Comparison of ENCODE assay signal across 22 cellular contexts in the genomic region with DNA sequence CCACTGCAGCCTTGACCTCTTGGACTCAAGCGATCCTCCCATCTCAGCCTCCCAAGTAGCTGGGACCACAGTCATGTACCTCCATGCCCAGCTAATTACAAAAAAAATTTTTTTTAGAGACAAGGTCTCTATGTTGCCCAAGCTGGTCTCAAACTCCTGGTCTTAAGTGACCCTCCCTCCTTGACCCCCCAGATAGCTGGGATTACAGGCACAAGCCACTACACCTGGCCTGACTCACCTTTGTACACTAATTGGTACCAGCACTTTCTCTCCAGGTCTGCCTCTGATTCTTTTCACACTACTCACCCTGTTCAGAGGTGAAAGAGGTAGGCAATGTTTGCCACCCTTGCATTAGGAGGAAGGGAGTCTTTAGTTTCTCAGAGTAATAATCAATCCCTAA. TPM values are rescaled to one million over a fixed set of nuclear protein-coding genes. Genes with fewer than 3 reads are reported as not detected.
DNase-seq lines count a peak whose midpoint lies in the region; ATAC-seq and TF ChIP-seq lines count a peak whose summit lies in the region.
"Had no signal": no experiment of that assay in that cellular context is flagged by ENCODE, and none has a peak within 500 bp of the region (broad histone marks: within the 10 kb centered on the region; RNA-seq: fewer than 3 reads in every experiment).

No MANE protein-coding gene starts in this region.

- WGBS in trophoblast cell (ENCODE audit: extremely low coverage, insufficient coverage, insufficient read length), result no CpG with 5 or more reads among the region's 1 CpG
- no CpG with 5 or more reads among the region's 1 CpG for WGBS in H9 (ENCODE audit: extremely low coverage, insufficient read length, low lambda C conversion rate)

- no peaks in the 10 kb centered on the region for H3K36me3 Mint-ChIP-seq in activated T-helper 17 cell treated with anti-CD3 and anti-CD28 coated beads, Interleukin-2, amount 50 U/mL, for 72 hours (ENCODE audit: low read depth)
- H3K36me3 Mint-ChIP-seq in activated T-cell treated with anti-CD3 and anti-CD28 coated beads, Interleukin-2, amount 50 U/mL, for 4 hours (ENCODE audit: insufficient read depth), result no peaks in the 10 kb centered on the region
- H3K36me3 Mint-ChIP-seq in H9 (ENCODE audit: insufficient read depth in 1 of 3, low read depth in 3 of 3), result no peaks in the 10 kb centered on the region
- H3K36me3 Mint-ChIP-seq: CD14-positive monocyte; CD4-positive, alpha-beta memory T cell; CD4-positive, CD25-positive, alpha-beta regulatory T cell; CD8-positive, alpha-beta memory T cell had no signal

- H2BK12ac ChIP-seq in trophoblast cell (ENCODE audit: low read length) (no peak overlapping the region), H9 (ENCODE audit: insufficient read length, low read depth, low read length) (no peak overlapping the region)

- no peak overlapping the region for H2BK15ac ChIP-seq in H9 (ENCODE audit: low read depth, low read length)

- H3K79me2 ChIP-seq in trophoblast cell (ENCODE audit: control insufficient read depth, insufficient read depth, low read length, poor library complexity) (peaks cover under 1% of the 10 kb centered on the region), H9 (ENCODE audit: insufficient read depth, low read length) (no peaks in the 10 kb centered on the region)

- H3K4me1 Mint-ChIP-seq in activated T-helper 17 cell treated with anti-CD3 and anti-CD28 coated beads, Interleukin-2, amount 50 U/mL, for 72 hours, result no peaks in the 10 kb centered on the region
- H3K4me1 Mint-ChIP-seq in activated T-cell treated with anti-CD3 and anti-CD28 coated beads, Interleukin-2, amount 50 U/mL, for 4 hours (ENCODE audit: low read depth), result no peaks in the 10 kb centered on the region
- peaks cover 0 to 3% of the 10 kb centered on the region in 2 experiments; a peak in 1 of 4 replicates for H3K4me1 Mint-ChIP-seq in H9
- H3K4me1 Mint-ChIP-seq: CD14-positive monocyte; CD4-positive, CD25-positive, alpha-beta regulatory T cell; CD8-positive, alpha-beta memory T cell had no signal

- no peak overlapping the region for H3K18ac ChIP-seq in trophoblast cell (ENCODE audit: low read length)
- no peak overlapping the region for H3K18ac ChIP-seq in H9 (ENCODE audit: insufficient read length, low read depth, low read length)

- no peaks in the 10 kb centered on the region for H3K4me1 ChIP-seq in RWPE2 (ENCODE audit: insufficient read depth, poor library complexity, severe bottlenecking)
- H3K4me1 ChIP-seq in trophoblast cell (ENCODE audit: control insufficient read depth in 1 of 2, insufficient read depth in 2 of 2, low read length in 2 of 2), result peaks cover under 1 to 6% of the 10 kb centered on the region in 2 experiments
- H3K4me1 ChIP-seq in H9 (ENCODE audit: insufficient read depth, low read length), result no peaks in the 10 kb centered on the region
- H3K4me1 ChIP-seq: BE2C, Caco-2 had no signal

- H3K36me3 ChIP-seq in RWPE2 (ENCODE audit: low read depth), result no peaks in the 10 kb centered on the region
- H3K36me3 ChIP-seq in trophoblast cell (ENCODE audit: control insufficient read depth in 1 of 2, insufficient read depth in 2 of 2, low read length in 2 of 2), result no peaks in the 10 kb centered on the region
- H3K36me3 ChIP-seq: BE2C, BLaER1 had no signal

- peaks cover under 1% of the 10 kb centered on the region for H3K79me1 ChIP-seq in trophoblast cell (ENCODE audit: low read length)
- no peaks in the 10 kb centered on the region for H3K79me1 ChIP-seq in H9 (ENCODE audit: insufficient read depth, low read depth, low read length, poor library complexity, severe bottlenecking)

- H3K27me3 ChIP-seq in RWPE2 (ENCODE audit: insufficient read depth, poor library complexity, severe bottlenecking) (no peaks in the 10 kb centered on the region), trophoblast cell (ENCODE audit: insufficient read depth, low read length) (no peaks in the 10 kb centered on the region), H9 (ENCODE audit: insufficient read depth, low read length) (no peaks in the 10 kb centered on the region)
- H3K27me3 ChIP-seq: BE2C, BLaER1 had no signal

- H3K23ac ChIP-seq in trophoblast cell (ENCODE audit: low read length) (no peak overlapping the region), H9 (ENCODE audit: insufficient read length, low read depth, low read length) (no peak overlapping the region)

- H4K91ac ChIP-seq in trophoblast cell (ENCODE audit: low read depth, low read length), result no peak overlapping the region
- no peak overlapping the region for H4K91ac ChIP-seq in H9 (ENCODE audit: insufficient read length, low read depth, low read length)

- H4K8ac ChIP-seq in trophoblast cell (ENCODE audit: low read depth, low read length) (no peak overlapping the region), H9 (replicated peaks; ENCODE audit: insufficient read length, low read depth, low read length) (no peak overlapping the region)

- H3K4me2 ChIP-seq in trophoblast cell (ENCODE audit: low read length) (no peak overlapping the region), H9 (ENCODE audit: insufficient read depth, insufficient read length, low read length) (no peak overlapping the region)
- H3K4me2 ChIP-seq: BLaER1 had no signal

- no peaks in the 10 kb centered on the region for H3K9me3 Mint-ChIP-seq in activated T-helper 17 cell treated with anti-CD3 and anti-CD28 coated beads, Interleukin-2, amount 50 U/mL, for 72 hours
- H3K9me3 Mint-ChIP-seq in activated T-cell treated with anti-CD3 and anti-CD28 coated beads, Interleukin-2, amount 50 U/mL, for 4 hours, result no peaks in the 10 kb centered on the region
- H3K9me3 Mint-ChIP-seq in H9, result peaks cover 7 to 11% of the 10 kb centered on the region in 2 experiments; a peak in 4 of 5 replicates
- H3K9me3 Mint-ChIP-seq: CD4-positive, alpha-beta memory T cell; CD4-positive, CD25-positive, alpha-beta regulatory T cell; CD8-positive, alpha-beta memory T cell had no signal

- peak overlapping the region; percentile 36 for H3K27ac Mint-ChIP-seq in activated T-helper 17 cell treated with anti-CD3 and anti-CD28 coated beads, Interleukin-2, amount 50 U/mL, for 72 hours
- H3K27ac Mint-ChIP-seq in H9, result no peak overlapping the region; a peak in 1 of 7 replicates
- H3K27ac Mint-ChIP-seq: CD14-positive monocyte; CD4-positive, alpha-beta memory T cell; CD4-positive, CD25-positive, alpha-beta regulatory T cell had no signal

- H2BK5ac ChIP-seq in trophoblast cell (ENCODE audit: low read depth, low read length, poor library complexity) (no peak overlapping the region), H9 (ENCODE audit: insufficient read length, low read length) (no peak overlapping the region)

- H3T11ph ChIP-seq in H9 (ENCODE audit: low read length), result no peak overlapping the region

- ATAC-seq in RWPE2 (ENCODE audit: low read depth) (peak; percentile 31; the same call in 1 of the 3 replicates), esophagus mucosa (peak; percentile 20)
- ATAC-seq in activated T-helper 17 cell treated with anti-CD3 and anti-CD28 coated beads, Interleukin-2, amount 50 U/mL, for 72 hours (replicated peaks), result no peak
- no peak for ATAC-seq in activated T-cell treated with anti-CD3 and anti-CD28 coated beads, Interleukin-2, amount 50 U/mL, for 4 hours

- H3K23me2 ChIP-seq in H9 (ENCODE audit: insufficient read length, low read depth, low read length, poor library complexity, severe bottlenecking), result peaks cover 1% of the 10 kb centered on the region

- no peak overlapping the region for H2AFZ ChIP-seq in trophoblast cell (ENCODE audit: insufficient read depth, low read length, poor library complexity)
- H2AFZ ChIP-seq in H9 (ENCODE audit: low read length), result no peak overlapping the region

- H3K14ac ChIP-seq in trophoblast cell (ENCODE audit: low read length), result no peak overlapping the region
- no peak overlapping the region for H3K14ac ChIP-seq in H9 (ENCODE audit: insufficient read depth, low read length)

- no peak overlapping the region for H4K12ac ChIP-seq in trophoblast cell (ENCODE audit: low read depth, low read length)

- H3K4me3 ChIP-seq in RWPE2 (ENCODE audit: severe bottlenecking), result no peak overlapping the region
- no peak overlapping the region for H3K4me3 ChIP-seq in trophoblast cell (ENCODE audit: low read depth, low read length)
- H3K4me3 ChIP-seq: BLaER1 had no signal

- no peak overlapping the region for H2AK5ac ChIP-seq in trophoblast cell (ENCODE audit: low read length)
- no peak overlapping the region for H2AK5ac ChIP-seq in H9 (ENCODE audit: insufficient read length, low read length)

- H4K5ac ChIP-seq in H9 (ENCODE audit: insufficient read length, low read depth, low read length), result no peak overlapping the region

- H3K27me3 Mint-ChIP-seq in activated T-helper 17 cell treated with anti-CD3 and anti-CD28 coated beads, Interleukin-2, amount 50 U/mL, for 72 hours, result no peaks in the 10 kb centered on the region
- no peaks in the 10 kb centered on the region for H3K27me3 Mint-ChIP-seq in activated T-cell treated with anti-CD3 and anti-CD28 coated beads, Interleukin-2, amount 50 U/mL, for 4 hours (ENCODE audit: low read depth)
- peaks cover 1% of the 10 kb centered on the region for H3K27me3 Mint-ChIP-seq in H9 (ENCODE audit: low read depth)
- H3K27me3 Mint-ChIP-seq: CD8-positive, alpha-beta memory T cell had no signal

- H3K56ac ChIP-seq in H9 (ENCODE audit: insufficient read length, low read depth, low read length), result no peak overlapping the region

- no peak overlapping the region for H3K4ac ChIP-seq in trophoblast cell (ENCODE audit: low read depth, low read length)
- no peak overlapping the region for H3K4ac ChIP-seq in H9 (ENCODE audit: low read depth, low read length)

- no peak overlapping the region for H3K4me3 Mint-ChIP-seq in activated T-helper 17 cell treated with anti-CD3 and anti-CD28 coated beads, Interleukin-2, amount 50 U/mL, for 72 hours
- no peak overlapping the region for H3K4me3 Mint-ChIP-seq in activated T-cell treated with anti-CD3 and anti-CD28 coated beads, Interleukin-2, amount 50 U/mL, for 4 hours
- no peak overlapping the region for H3K4me3 Mint-ChIP-seq in H9
- H3K4me3 Mint-ChIP-seq: CD14-positive monocyte; CD4-positive, alpha-beta memory T cell; CD4-positive, CD25-positive, alpha-beta regulatory T cell had no signal

- H3K9ac ChIP-seq in trophoblast cell (ENCODE audit: low read length) (no peak overlapping the region), H9 (ENCODE audit: extremely low read depth, insufficient read length, low read length) (no peak overlapping the region)
- H3K9ac ChIP-seq: BLaER1 had no signal

- no peak for DNase-seq in RWPE2 (ENCODE audit: low spot score)
- peak; percentile 94 to 96 for DNase-seq in trophoblast cell
- no peak for DNase-seq in activated T-cell treated with anti-CD3 and anti-CD28 coated beads, Interleukin-2, amount 50 U/mL, for 4 hours
- no peak for DNase-seq in HPDE6-E6E7 (ENCODE audit: extremely low spot score)
- no peak for DNase-seq in H9
- DNase-seq: 8988T; ACHN; BE2C; C1 segment of cervical spinal cord; Caco-2; Calu3; CD4-positive, alpha-beta memory T cell; CD4-positive, CD25-positive, alpha-beta regulatory T cell; CD8-positive, alpha-beta memory T cell; DMS79 treated with DMSO at 0.1 percent for 48 hours; GF-D8 had no signal

- H3K9me3 ChIP-seq in RWPE2 (ENCODE audit: severe bottlenecking), result peaks cover 4% of the 10 kb centered on the region
- H3K9me3 ChIP-seq in trophoblast cell (ENCODE audit: insufficient read depth, low read depth, low read length), result no peaks in the 10 kb centered on the region
- H3K9me3 ChIP-seq in H9 (ENCODE audit: control insufficient read depth, low read depth, low read length), result no peaks in the 10 kb centered on the region
- H3K9me3 ChIP-seq: BE2C had no signal

- no peak for TF ChIP-seq CTCF in RWPE2 (IDR thresholded peaks at IDR 0.05; ENCODE audit: poor library complexity, severe bottlenecking)
- no peak for TF ChIP-seq CTCF in H9 (conservative IDR thresholded peaks at IDR 0.05)

- H3K27ac ChIP-seq in RWPE2 (ENCODE audit: poor library complexity, severe bottlenecking) (no peak overlapping the region), trophoblast cell (ENCODE audit: low read depth, low read length) (no peak overlapping the region), H9 (ENCODE audit: insufficient read length, low read depth, low read length) (no peak overlapping the region)
- H3K27ac ChIP-seq: BLaER1 had no signal

- H2BK20ac ChIP-seq in H9 (ENCODE audit: low read depth, low read length, poor library complexity, severe bottlenecking), result no peak overlapping the region

- no peak overlapping the region for H2BK120ac ChIP-seq in trophoblast cell (ENCODE audit: insufficient read depth, low read length, poor library complexity)
- H2BK120ac ChIP-seq in H9 (ENCODE audit: low read depth, low read length, poor library complexity, severe bottlenecking), result no peak overlapping the region

- H4K20me1 ChIP-seq in H9 (ENCODE audit: control insufficient read depth, insufficient read depth, insufficient read length), result no peaks in the 10 kb centered on the region
- H4K20me1 ChIP-seq: BLaER1 had no signal

RNA-seq across cellular contexts. Expression of a gene that starts 5.5 kb away (rescaled TPM):
- 10 to 100 TPM; 35.6 to 45.0 TPM for total RNA-seq in activated T-helper 17 cell treated with anti-CD3 and anti-CD28 coated beads, Interleukin-2, amount 50 U/mL, for 72 hours
- total RNA-seq in esophagus mucosa (27.5 TPM), H9 (2021) (31.8 and 33.3 TPM in 2 replicates)
- polyA plus RNA-seq in trophoblast cell (2013), result 18.1 and 19.9 TPM in 2 replicates
- total RNA-seq in activated T-cell treated with anti-CD3 and anti-CD28 coated beads, Interleukin-2, amount 50 U/mL, for 4 hours, result 10 to 100 TPM; 37.0 to 40.1 (median 38.1) TPM

RNA-seq across cellular contexts. Expression of a gene that starts 18.7 kb away (rescaled TPM):
- total RNA-seq in activated T-helper 17 cell treated with anti-CD3 and anti-CD28 coated beads, Interleukin-2, amount 50 U/mL, for 72 hours, result not detected
- total RNA-seq in esophagus mucosa (not detected), H9 (2021) (0.44 and 0.53 TPM in 2 replicates)
- polyA plus RNA-seq in trophoblast cell (2013), result 0.12 and 0.25 TPM in 2 replicates
- not detected for total RNA-seq in activated T-cell treated with anti-CD3 and anti-CD28 coated beads, Interleukin-2, amount 50 U/mL, for 4 hours
- total RNA-seq: A673; Caco-2; Calu3; CD4-positive, alpha-beta memory T cell; CD4-positive, CD25-positive, alpha-beta regulatory T cell; CD8-positive, alpha-beta memory T cell had no signal
- polyA plus RNA-seq: AG04450; CD14-positive monocyte; CD4-positive, alpha-beta memory T cell; CD4-positive, CD25-positive, alpha-beta regulatory T cell; CD8-positive, alpha-beta memory T cell had no signal

RNA-seq across cellular contexts. Expression of a gene that starts 18.9 kb away (rescaled TPM):
- 1 to 10 TPM; 4.0 to 4.2 TPM for total RNA-seq in activated T-helper 17 cell treated with anti-CD3 and anti-CD28 coated beads, Interleukin-2, amount 50 U/mL, for 72 hours
- total RNA-seq in esophagus mucosa, result 1.8 TPM
- 2.6 and 2.7 TPM in 2 replicates for polyA plus RNA-seq in trophoblast cell (2013)
- 1 to 10 TPM; 2.4 to 3.2 (median 2.7) TPM for total RNA-seq in activated T-cell treated with anti-CD3 and anti-CD28 coated beads, Interleukin-2, amount 50 U/mL, for 4 hours
- 5.7 and 6.4 TPM in 2 replicates for total RNA-seq in H9 (2021)

Comparison
In these comparisons a context has a peak if more than half of its experiments do, and no peak if none do; other contexts are left out.
1. ATAC-seq: peak in RWPE2 (single experiment) and esophagus mucosa (single experiment); none in activated T-helper 17 cell treated with anti-CD3 and anti-CD28 coated beads, Interleukin-2, amount 50 U/mL, for 72 hours (single experiment) and activated T-cell treated with anti-CD3 and anti-CD28 coated beads, Interleukin-2, amount 50 U/mL, for 4 hours (0 of 2).
2. DNase-seq: peak in trophoblast cell (2 of 2); none in RWPE2 (single experiment), activated T-cell treated with anti-CD3 and anti-CD28 coated beads, Interleukin-2, amount 50 U/mL, for 4 hours (single experiment), HPDE6-E6E7 (single experiment) and H9 (single experiment).